Comparison of ENCODE assay signal across 8 cellular contexts in genomic region chr1:108746382-108747127, GRCh38. TPM values are rescaled to one million over a fixed set of nuclear protein-coding genes. Genes with fewer than 3 reads are reported as not detected.
DNase-seq lines count a peak whose midpoint lies in the region; ATAC-seq and TF ChIP-seq lines count a peak whose summit lies in the region.

TSS of gene STXBP3 (plus strand) at chr1:108746674. CDS start at chr1:108746738, 64 bp downstream.

- CTCF ChIA-PET in activated B cell treated with CpG ODN at 0.5 μM for 24 hours (lab: Charles Lee) = interaction anchor here (1.2 kb wide), 1 partner anchor 152 kb away, joined by 6 read pairs; no protein-coding TSS in a partner anchor

- peak; percentile 93 for TF ChIP-seq CTCF in activated B cell treated with CpG ODN at 0.5 μM for 24 hours (IDR thresholded peaks at IDR 0.05)

- DNase-seq in AG08396 (ENCODE audit: low spot score) (peak; percentile 98), NCI-H226 (peak; percentile 86), activated B cell treated with CpG ODN at 0.5 μM for 24 hours (peak; percentile 99), inferior parietal cortex (ENCODE audit: extremely low spot score) (peak; percentile 97)
- peak; percentile 98 for DNase-seq in central memory CD4-positive, alpha-beta T cell
- peak; percentile 100 for DNase-seq in stimulated activated CD4-positive, alpha-beta T cell treated with anti-CD3 and anti-CD28 coated beads, Interleukin-12 subunit alpha, Interleukin-12 subunit beta, amount 100 ng/mL, for 4 hours

- POLR2A ChIA-PET in activated B cell treated with CpG ODN at 0.5 μM for 24 hours (lab: Charles Lee) = interaction anchor here (0.5 to 1.7 kb wide), 8 partner anchors 9 to 1653 kb away, joined by 3 to 17 read pairs (median 4); partner anchors contain the start of genes HENMT1 and PRPF38B

- H3K4me1 Mint-ChIP-seq in activated B cell treated with CpG ODN at 0.5 μM for 24 hours = peaks cover 28% of the 10 kb centered on the region

- H3K27ac Mint-ChIP-seq in activated B cell treated with CpG ODN at 0.5 μM for 24 hours = peak within 1 kb of the TSS; percentile 99

- intact Hi-C loops in activated B cell treated with CpG ODN at 0.5 μM for 24 hours (cut with micrococcal nuclease) = loop anchor here (1.0 to 5.0 kb wide), 12 partner anchors 54 to 1592 kb away; partner anchors contain the start of genes CLCC1, HENMT1, PRPF38B and RBM15

- H3K9me3 Mint-ChIP-seq in activated B cell treated with CpG ODN at 0.5 μM for 24 hours = no peaks in the 10 kb centered on the region

- H3K36me3 Mint-ChIP-seq in activated B cell treated with CpG ODN at 0.5 μM for 24 hours (ENCODE audit: low read depth) = peaks cover 17% of the 10 kb centered on the region

- peak; percentile 94 for ATAC-seq in GM18907 (IDR thresholded peaks at IDR 0.05; ENCODE audit: unreplicated experiment)
- peak; percentile 92 for ATAC-seq in HG03175 (IDR thresholded peaks at IDR 0.05; ENCODE audit: unreplicated experiment)
- ATAC-seq in activated B cell treated with CpG ODN at 0.5 μM for 24 hours (ENCODE audit: low read depth) = peak; percentile 92

- H3K27me3 Mint-ChIP-seq in activated B cell treated with CpG ODN at 0.5 μM for 24 hours = no peaks in the 10 kb centered on the region

- H3K4me3 Mint-ChIP-seq in activated B cell treated with CpG ODN at 0.5 μM for 24 hours = peak within 1 kb of the TSS; percentile 99

RNA-seq across cellular contexts. Expression of gene STXBP3, which starts in this region (rescaled TPM):
- total RNA-seq in activated B cell treated with CpG ODN at 0.5 μM for 24 hours = 46.4 and 50.2 TPM in 2 replicates

Comparison
In these comparisons a context has a peak if more than half of its experiments do, and no peak if none do; other contexts are left out.
1. Peak in every context shown above with its lines: DNase-seq and ATAC-seq.